In the genomic region with DNA sequence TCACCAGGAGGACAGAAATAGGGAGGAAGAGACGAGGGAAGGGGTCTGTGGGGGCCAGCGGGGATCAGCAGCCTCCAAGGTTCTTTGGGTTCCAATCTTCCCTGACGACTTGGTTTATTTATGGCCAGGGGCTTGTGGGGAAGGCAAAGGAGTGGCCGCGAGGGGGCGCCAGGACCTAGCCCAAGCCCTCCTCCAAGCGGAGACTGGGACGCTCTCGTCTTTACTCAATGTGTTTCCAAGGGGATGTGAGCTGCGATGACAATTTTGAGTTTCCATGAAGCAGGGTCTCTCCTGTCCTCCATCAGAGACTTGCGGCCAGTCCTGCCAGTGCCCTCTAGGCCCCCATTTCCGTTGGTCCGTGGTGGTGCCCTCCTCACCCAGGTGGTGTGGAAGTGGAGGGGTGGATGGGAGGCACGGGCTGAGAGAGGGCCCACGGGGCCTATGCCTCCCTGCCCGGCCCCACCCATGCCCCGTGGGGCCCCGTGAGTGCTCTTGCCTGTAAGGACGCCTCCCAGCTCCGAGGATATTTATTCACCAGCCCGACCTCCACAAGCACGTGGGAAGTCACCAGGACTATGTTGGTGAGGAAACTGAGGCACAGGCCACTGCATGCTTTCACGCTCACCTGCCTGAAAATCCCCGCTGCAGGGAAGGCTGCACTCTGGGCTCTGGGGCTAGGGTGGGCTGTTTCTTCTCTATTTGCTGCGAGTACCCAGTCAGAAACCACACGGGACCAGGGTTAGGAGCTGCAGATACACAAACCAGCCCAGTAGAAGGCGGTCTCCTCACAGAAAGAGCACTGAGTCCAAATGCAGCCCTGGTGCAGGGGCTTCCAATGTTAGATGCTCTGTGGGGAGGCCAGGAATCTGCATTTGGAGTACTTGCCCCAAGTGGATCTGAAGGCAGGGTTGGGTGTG, we compare ENCODE assay signal across 8 cellular contexts. TPM values are rescaled to one million over a fixed set of nuclear protein-coding genes. Genes with fewer than 3 reads are reported as not detected.
A peak's percentile ranks its signal among the peaks of the same experiment; 100 is the strongest.
DNase-seq lines count a peak whose midpoint lies in the region; ATAC-seq and TF ChIP-seq lines count a peak whose summit lies in the region.

No MANE protein-coding gene starts in this region.

- H3K4me2 ChIP-seq in Loucy (ENCODE audit: low read depth, low read length, poor library complexity, severe bottlenecking) (peak overlapping the region; percentile 50), parathyroid adenoma (ENCODE audit: low read length) (no peak overlapping the region)

- ATAC-seq in foreskin keratinocyte: peak; percentile 78
- ATAC-seq in GM18868 (IDR thresholded peaks at IDR 0.05; ENCODE audit: unreplicated experiment): no peak

- H3K27ac ChIP-seq in foreskin keratinocyte: no peak overlapping the region
- no peak overlapping the region for H3K27ac ChIP-seq in parathyroid adenoma

- H3K4me1 ChIP-seq in Loucy (ENCODE audit: insufficient read depth, low read length, poor library complexity, severe bottlenecking) (peaks cover 18% of the 10 kb centered on the region), foreskin keratinocyte (no peaks in the 10 kb centered on the region), parathyroid adenoma (no peaks in the 10 kb centered on the region)

- H3K36me3 ChIP-seq in Loucy (ENCODE audit: insufficient read depth, low read length): no peaks in the 10 kb centered on the region
- no peaks in the 10 kb centered on the region for H3K36me3 ChIP-seq in parathyroid adenoma (ENCODE audit: control insufficient read depth, insufficient read depth, low read length)

- H3K9ac ChIP-seq in Loucy (ENCODE audit: low read depth, low read length, poor library complexity, severe bottlenecking) (peak overlapping the region; percentile 59), parathyroid adenoma (no peak overlapping the region)

- peak overlapping the region; percentile 42 for H3K4me3 ChIP-seq in Loucy (ENCODE audit: low read length, poor library complexity, severe bottlenecking)
- H3K4me3 ChIP-seq in parathyroid adenoma (ENCODE audit: low read depth, low read length): no peak overlapping the region

- no peaks in the 10 kb centered on the region for H3K27me3 ChIP-seq in Loucy (ENCODE audit: insufficient read depth, low read length, poor library complexity, severe bottlenecking)
- peaks cover 14% of the 10 kb centered on the region for H3K27me3 ChIP-seq in foreskin keratinocyte
- H3K27me3 ChIP-seq in parathyroid adenoma (ENCODE audit: control insufficient read depth, insufficient read depth, low read length): no peaks in the 10 kb centered on the region

- H3K9me3 Mint-ChIP-seq in type B pancreatic cell: no peaks in the 10 kb centered on the region

- H3K9me2 ChIP-seq in Loucy (replicated peaks; ENCODE audit: low read depth, low read length): no peaks in the 10 kb centered on the region

- no peaks in the 10 kb centered on the region for H4K20me1 ChIP-seq in Loucy (ENCODE audit: insufficient read depth, low read length, poor library complexity, severe bottlenecking)

- H3K27me3 Mint-ChIP-seq in type B pancreatic cell: peaks cover 36% of the 10 kb centered on the region

- H3K4me3 Mint-ChIP-seq in type B pancreatic cell: no peak overlapping the region

- H2AFZ ChIP-seq in Loucy (ENCODE audit: low read length): peak overlapping the region; percentile 74
- no peak overlapping the region for H2AFZ ChIP-seq in parathyroid adenoma

- H3K4me1 Mint-ChIP-seq in type B pancreatic cell (ENCODE audit: unreplicated experiment): peaks cover 10% of the 10 kb centered on the region

- peak; percentile 82 for TF ChIP-seq CTCF in Loucy (conservative IDR thresholded peaks at IDR 0.05; ENCODE audit: low read length)
- peak; percentile 96 for TF ChIP-seq CTCF in foreskin keratinocyte (conservative IDR thresholded peaks at IDR 0.05)
- peak; percentile 59 for TF ChIP-seq CTCF in parathyroid adenoma (IDR thresholded peaks at IDR 0.05)
- TF ChIP-seq CTCF in type B pancreatic cell (conservative IDR thresholded peaks at IDR 0.05): peak; percentile 98

- H3K36me3 Mint-ChIP-seq in type B pancreatic cell: no peaks in the 10 kb centered on the region

- H3K27ac Mint-ChIP-seq in type B pancreatic cell: no peak overlapping the region

- no peaks in the 10 kb centered on the region for H3K9me3 ChIP-seq in Loucy (ENCODE audit: insufficient read depth, low read depth, low read length)
- no peaks in the 10 kb centered on the region for H3K9me3 ChIP-seq in parathyroid adenoma (ENCODE audit: control insufficient read depth, low read length)

- no peaks in the 10 kb centered on the region for H3F3A ChIP-seq in Loucy (ENCODE audit: low read depth)

- DNase-seq in DMS53 (lab: John Stamatoyannopoulos, UW): peak; percentile 94
- peak; percentile 84 for DNase-seq in RPMI8226
- peak; percentile 30 for DNase-seq in activated effector memory CD4-positive, alpha-beta T cell treated with Interleukin-2 at 50 U/mL for 16 hours
- peak in 1 of 2 donors; percentile 32 for DNase-seq in foreskin keratinocyte
- peak; percentile 92 for DNase-seq in type B pancreatic cell (ENCODE audit: extremely low spot score, unreplicated experiment)

- H3K79me2 ChIP-seq in Loucy (ENCODE audit: insufficient read depth, low read length) (no peaks in the 10 kb centered on the region), parathyroid adenoma (no peaks in the 10 kb centered on the region)

RNA-seq across cellular contexts. Expression of gene DMRTB1, which starts 26.5 kb away (rescaled TPM):
- total RNA-seq in foreskin keratinocyte (not detected in 2 replicates), type B pancreatic cell (ENCODE audit: low replicate concordance) (not detected in 2 replicates)
- polyA plus RNA-seq in foreskin keratinocyte: not detected in 2 replicates
